Comparison of ENCODE assay signal across 18 cellular contexts in genomic region chr6:90338409-90338808, GRCh38. TPM values are rescaled to one million over a fixed set of nuclear protein-coding genes. Genes with fewer than 3 reads are reported as not detected.
A peak's percentile ranks its signal among the peaks of the same experiment; 100 is the strongest.
DNase-seq lines count a peak whose midpoint lies in the region; ATAC-seq, FAIRE-seq and TF ChIP-seq lines count a peak whose summit lies in the region.
"Had no signal": no experiment of that assay in that cellular context is flagged by ENCODE, and none has a peak within 500 bp of the region (broad histone marks: within the 10 kb centered on the region; RNA-seq: fewer than 3 reads in every experiment).

No MANE protein-coding gene starts in this region.

- H3K4me3 ChIP-seq in astrocyte (ENCODE audit: insufficient read depth, low read depth, low read length), result no peak overlapping the region
- H3K4me3 ChIP-seq in fibroblast of mammary gland (ENCODE audit: control insufficient read depth, low read depth, low read length), result no peak overlapping the region
- no peak overlapping the region for H3K4me3 ChIP-seq in trophoblast cell (ENCODE audit: low read depth, low read length)

- no peak overlapping the region for H3K23ac ChIP-seq in trophoblast cell (ENCODE audit: low read length)

- FAIRE-seq in astrocyte (lab: Jason Lieb, UNC), result no peak

- H3K9me3 Mint-ChIP-seq in astrocyte (ENCODE audit: unreplicated experiment), result peaks cover 20% of the 10 kb centered on the region
- H3K9me3 Mint-ChIP-seq: CD4-positive, alpha-beta T cell had no signal

- no peak for TF ChIP-seq CTCF in astrocyte (IDR thresholded peaks at IDR 0.05; ENCODE audit: insufficient read depth, low read depth, low read length)
- TF ChIP-seq CTCF in fibroblast of mammary gland (conservative IDR thresholded peaks at IDR 0.05; ENCODE audit: control insufficient read depth, insufficient read depth, low read depth, low read length), result no peak

- H2BK5ac ChIP-seq in trophoblast cell (ENCODE audit: low read depth, low read length, poor library complexity), result no peak overlapping the region

- no peak overlapping the region for H2BK12ac ChIP-seq in trophoblast cell (ENCODE audit: low read length)

- H3K36me3 ChIP-seq in astrocyte (ENCODE audit: insufficient read depth, low read length) (no peaks in the 10 kb centered on the region), trophoblast cell (ENCODE audit: control insufficient read depth in 1 of 2, insufficient read depth in 2 of 2, low read length in 2 of 2) (no peaks in the 10 kb centered on the region)

- H3K27ac Mint-ChIP-seq in astrocyte (ENCODE audit: unreplicated experiment), result peak overlapping the region; percentile 59
- H3K27ac Mint-ChIP-seq: CD4-positive, alpha-beta T cell had no signal

- H3K4me1 ChIP-seq in astrocyte (ENCODE audit: insufficient read depth, low read length), result peaks cover 3% of the 10 kb centered on the region
- H3K4me1 ChIP-seq in trophoblast cell (ENCODE audit: control insufficient read depth in 1 of 2, insufficient read depth in 2 of 2, low read length in 2 of 2), result peaks cover 0 to 3% of the 10 kb centered on the region in 2 experiments

- H3K9me3 ChIP-seq in astrocyte (ENCODE audit: insufficient read depth, low read depth, low read length) (peaks cover 2% of the 10 kb centered on the region), trophoblast cell (ENCODE audit: insufficient read depth, low read depth, low read length) (peaks cover 2% of the 10 kb centered on the region)

- H3K4me2 ChIP-seq in astrocyte (ENCODE audit: low read length) (no peak overlapping the region), trophoblast cell (ENCODE audit: low read length) (no peak overlapping the region)
- H3K4me2 ChIP-seq: KMS-11 had no signal

- H3K4me1 Mint-ChIP-seq in astrocyte (ENCODE audit: low read depth, unreplicated experiment), result peaks cover 10% of the 10 kb centered on the region

- no peak overlapping the region for H3K27ac ChIP-seq in astrocyte (ENCODE audit: low read depth, low read length)
- no peak overlapping the region for H3K27ac ChIP-seq in trophoblast cell (ENCODE audit: low read depth, low read length)
- H3K27ac ChIP-seq: KMS-11 had no signal

- H3K79me2 ChIP-seq in astrocyte (ENCODE audit: insufficient read depth, low read length), result no peaks in the 10 kb centered on the region
- H3K79me2 ChIP-seq in trophoblast cell (ENCODE audit: control insufficient read depth, insufficient read depth, low read length, poor library complexity), result no peaks in the 10 kb centered on the region

- no peak overlapping the region for H3K4ac ChIP-seq in trophoblast cell (ENCODE audit: low read depth, low read length)

- no peak overlapping the region for H4K12ac ChIP-seq in trophoblast cell (ENCODE audit: low read depth, low read length)

- no peak overlapping the region for H3K14ac ChIP-seq in trophoblast cell (ENCODE audit: low read length)

- H3K27me3 ChIP-seq in astrocyte (ENCODE audit: insufficient read depth, low read length) (peaks cover 3% of the 10 kb centered on the region), trophoblast cell (ENCODE audit: insufficient read depth, low read length) (no peaks in the 10 kb centered on the region)

- DNase-seq in HS-5 (ENCODE audit: low read depth), result peak; percentile 49
- peak; percentile 33 for DNase-seq in astrocyte (ENCODE audit: low read depth)
- peak; percentile 25 for DNase-seq in fibroblast of mammary gland (ENCODE audit: low read depth)
- DNase-seq in trophoblast cell, result peak; percentile 58 to 90
- no peak for DNase-seq in stimulated activated CD4-positive, alpha-beta T cell treated with anti-CD3 and anti-CD28 coated beads, Interleukin-15, amount 100 ng/mL, for 24 hours
- DNase-seq in NCI-H2107 (lab: John Stamatoyannopoulos, UW), result no peak
- DNase-seq: ACHN; CD4-positive, alpha-beta T cell; DMS53; NCI-H1092; NCI-H1694; NCI-H345; NCI-H526; OCI-M1; RPMI8226 had no signal

- ATAC-seq in GM21528 (IDR thresholded peaks at IDR 0.05; ENCODE audit: low FRiP score, unreplicated experiment), result no peak
- ATAC-seq: HCT116 had no signal

- H4K8ac ChIP-seq in trophoblast cell (ENCODE audit: low read depth, low read length), result no peak overlapping the region

- H3K9ac ChIP-seq in astrocyte (ENCODE audit: low read length) (no peak overlapping the region), trophoblast cell (ENCODE audit: low read length) (no peak overlapping the region)
- H3K9ac ChIP-seq: KMS-11 had no signal

- H4K20me1 ChIP-seq in astrocyte (ENCODE audit: insufficient read depth, low read length), result no peaks in the 10 kb centered on the region

- H2AFZ ChIP-seq in astrocyte (ENCODE audit: low read depth, low read length), result no peak overlapping the region
- no peak overlapping the region for H2AFZ ChIP-seq in trophoblast cell (ENCODE audit: insufficient read depth, low read length, poor library complexity)

- no CpG with 5 or more reads among the region's 1 CpG for WGBS in trophoblast cell (ENCODE audit: extremely low coverage, insufficient coverage, insufficient read length)

- no peak overlapping the region for H3K4me3 Mint-ChIP-seq in astrocyte (ENCODE audit: unreplicated experiment)
- H3K4me3 Mint-ChIP-seq: CD4-positive, alpha-beta T cell had no signal

- no peak overlapping the region for H3K18ac ChIP-seq in trophoblast cell (ENCODE audit: low read length)

- no peak overlapping the region for H4K91ac ChIP-seq in trophoblast cell (ENCODE audit: low read depth, low read length)

- peaks cover 4% of the 10 kb centered on the region for H3K36me3 Mint-ChIP-seq in astrocyte (ENCODE audit: low read depth, unreplicated experiment)

- H2BK120ac ChIP-seq in trophoblast cell (ENCODE audit: insufficient read depth, low read length, poor library complexity), result no peak overlapping the region

- no peak overlapping the region for H2AK5ac ChIP-seq in trophoblast cell (ENCODE audit: low read length)

- H3K27me3 Mint-ChIP-seq in astrocyte (ENCODE audit: low read depth, unreplicated experiment), result peaks cover 3% of the 10 kb centered on the region
- H3K27me3 Mint-ChIP-seq: CD4-positive, alpha-beta T cell had no signal

- H3K79me1 ChIP-seq in trophoblast cell (ENCODE audit: low read length), result peaks cover 2% of the 10 kb centered on the region

RNA-seq across cellular contexts. Expression of gene BACH2, which starts 41.8 kb away (rescaled TPM):
- total RNA-seq in astrocyte, result 12.6 and 17.5 TPM in 2 replicates
- polyA plus RNA-seq in trophoblast cell (2013), result 4.4 and 5.2 TPM in 2 replicates

Comparison
In these comparisons a context has a peak if more than half of its experiments do, and no peak if none do; other contexts are left out.
1. DNase-seq: peak in HS-5 (single experiment), astrocyte (single experiment), fibroblast of mammary gland (single experiment) and trophoblast cell (2 of 2); none in stimulated activated CD4-positive, alpha-beta T cell treated with anti-CD3 and anti-CD28 coated beads, Interleukin-15, amount 100 ng/mL, for 24 hours (single experiment) and NCI-H2107 (single experiment).